In the genomic region with DNA sequence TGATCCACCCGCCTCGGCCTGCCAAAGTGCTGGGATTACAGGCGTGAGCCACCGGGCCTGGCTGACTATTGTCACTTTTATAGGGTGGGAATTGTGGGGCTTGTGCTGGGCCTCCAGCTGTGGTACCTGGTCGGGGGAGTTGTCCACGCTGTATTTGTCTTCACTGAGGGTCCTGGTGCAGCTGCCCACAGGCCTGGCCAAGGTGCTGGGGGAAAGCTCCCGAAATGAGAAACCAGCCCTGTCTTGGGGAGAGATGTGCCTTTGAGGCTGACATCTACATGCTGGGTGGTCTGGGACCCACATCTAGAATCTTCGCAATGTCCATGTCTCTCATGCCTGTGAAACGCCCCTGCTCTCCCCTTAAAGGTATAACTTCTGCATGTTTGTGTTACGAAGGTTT, we compare ENCODE assay signal across 18 cellular contexts. TPM values are rescaled to one million over a fixed set of nuclear protein-coding genes. Genes with fewer than 3 reads are reported as not detected.
DNase-seq lines count a peak whose midpoint lies in the region; ATAC-seq and TF ChIP-seq lines count a peak whose summit lies in the region.
"Had no signal": no experiment of that assay in that cellular context is flagged by ENCODE, and none has a peak within 500 bp of the region (broad histone marks: within the 10 kb centered on the region; RNA-seq: fewer than 3 reads in every experiment).

No MANE protein-coding gene starts in this region.

- no peaks in the 10 kb centered on the region for H3F3A ChIP-seq in neural progenitor cell (ENCODE audit: low read depth)

- no peak overlapping the region for H3K4me3 ChIP-seq in CD8-positive, alpha-beta T cell (ENCODE audit: low read depth, low read length)
- H3K4me3 ChIP-seq in neural progenitor cell, result no peak overlapping the region
- no peak overlapping the region for H3K4me3 ChIP-seq in CD4-positive, alpha-beta memory T cell (ENCODE audit: low read length in 2 of 2)
- H3K4me3 ChIP-seq: psoas muscle, stomach had no signal

- no peak for TF ChIP-seq CTCF in CD8-positive, alpha-beta T cell (IDR thresholded peaks at IDR 0.05)
- TF ChIP-seq CTCF in activated B cell treated with CpG ODN at 0.5 μM for 24 hours (IDR thresholded peaks at IDR 0.05) (no peak), neural progenitor cell (IDR thresholded peaks at IDR 0.05) (no peak)

- H2AFZ ChIP-seq in neural progenitor cell (replicated peaks), result no peak overlapping the region

- no peaks in the 10 kb centered on the region for H3K27me3 ChIP-seq in CD8-positive, alpha-beta T cell (ENCODE audit: insufficient read depth, low read length)
- H3K27me3 ChIP-seq in neural progenitor cell, result no peaks in the 10 kb centered on the region
- no peaks in the 10 kb centered on the region for H3K27me3 ChIP-seq in CD4-positive, alpha-beta memory T cell (ENCODE audit: insufficient read depth, low read length)
- H3K27me3 ChIP-seq: foreskin keratinocyte, stomach had no signal

- no peak overlapping the region for H3K4me2 ChIP-seq in neural progenitor cell

- CTCF ChIA-PET in activated CD8-positive, alpha-beta memory T cell treated with anti-CD3 and anti-CD28 coated beads, Interleukin-2, amount 10 ng/mL, durations not matched to agents 7 days and 5 days (lab: Charles Lee), result interaction anchor here (1.3 to 2.3 kb wide), 8 partner anchors 8 to 199 kb away, joined by 4 to 28 read pairs (median 6); no protein-coding TSS in a partner anchor
- CTCF ChIA-PET in CD8-positive, alpha-beta T cell (lab: Charles Lee), result interaction anchor here (1.2 to 2.9 kb wide), 6 partner anchors 8 to 27 kb away, joined by 3 to 17 read pairs (median 8); no protein-coding TSS in a partner anchor
- CTCF ChIA-PET in activated B cell treated with CpG ODN at 0.5 μM for 24 hours (lab: Charles Lee), result interaction anchor here (1.1 to 1.9 kb wide), 3 partner anchors 17 to 457 kb away, joined by 3 to 12 read pairs (median 4); no protein-coding TSS in a partner anchor
- CTCF ChIA-PET in CD4-positive, alpha-beta memory T cell (lab: Charles Lee; ENCODE audit: partially characterized antibody), result interaction anchor here (1.4 to 2.8 kb wide), 4 partner anchors 18 to 227 kb away, joined by 3 to 15 read pairs (median 6); a partner anchor contains a TSS

- H3K9me3 Mint-ChIP-seq in activated CD8-positive, alpha-beta memory T cell treated with anti-CD3 and anti-CD28 coated beads, Interleukin-2, amount 10 ng/mL, durations not matched to agents 7 days and 5 days (ENCODE audit: low read depth), result no peaks in the 10 kb centered on the region
- H3K9me3 Mint-ChIP-seq in CD8-positive, alpha-beta T cell, result peaks cover 4% of the 10 kb centered on the region
- H3K9me3 Mint-ChIP-seq in activated B cell treated with CpG ODN at 0.5 μM for 24 hours (no peaks in the 10 kb centered on the region), neural progenitor cell (peaks cover 2% of the 10 kb centered on the region)
- peaks cover 0 to 4% (median 2%) of the 10 kb centered on the region in 8 donors for H3K9me3 Mint-ChIP-seq in CD4-positive, alpha-beta memory T cell

- H3K27me3 Mint-ChIP-seq in activated CD8-positive, alpha-beta memory T cell treated with anti-CD3 and anti-CD28 coated beads, Interleukin-2, amount 10 ng/mL, durations not matched to agents 7 days and 5 days, result no peaks in the 10 kb centered on the region
- H3K27me3 Mint-ChIP-seq in CD8-positive, alpha-beta T cell (ENCODE audit: low read depth), result no peaks in the 10 kb centered on the region
- H3K27me3 Mint-ChIP-seq in activated B cell treated with CpG ODN at 0.5 μM for 24 hours (no peaks in the 10 kb centered on the region), neural progenitor cell (ENCODE audit: insufficient read depth, low read depth) (peaks cover 4% of the 10 kb centered on the region)
- H3K27me3 Mint-ChIP-seq in CD4-positive, alpha-beta memory T cell, result no peaks in the 10 kb centered on the region

- no peak overlapping the region for H3K27ac ChIP-seq in CD8-positive, alpha-beta T cell (ENCODE audit: low read depth, low read length)
- no peak overlapping the region for H3K27ac ChIP-seq in neural progenitor cell
- no peak overlapping the region for H3K27ac ChIP-seq in CD4-positive, alpha-beta memory T cell (ENCODE audit: low read depth, low read length)
- H3K27ac ChIP-seq: foreskin keratinocyte, psoas muscle, stomach had no signal

- H3K36me3 Mint-ChIP-seq in activated CD8-positive, alpha-beta memory T cell treated with anti-CD3 and anti-CD28 coated beads, Interleukin-2, amount 10 ng/mL, durations not matched to agents 7 days and 5 days, result peaks cover 38% of the 10 kb centered on the region
- peaks cover 54% of the 10 kb centered on the region for H3K36me3 Mint-ChIP-seq in CD8-positive, alpha-beta T cell
- H3K36me3 Mint-ChIP-seq in activated B cell treated with CpG ODN at 0.5 μM for 24 hours (ENCODE audit: low read depth), result peaks cover 55% of the 10 kb centered on the region
- peaks cover 32% of the 10 kb centered on the region for H3K36me3 Mint-ChIP-seq in neural progenitor cell
- H3K36me3 Mint-ChIP-seq in CD4-positive, alpha-beta memory T cell, result peaks cover 39 to 53% of the 10 kb centered on the region in 2 donors

- POLR2A ChIA-PET in CD8-positive, alpha-beta T cell (lab: Charles Lee), result no interaction called here
- POLR2A ChIA-PET in activated B cell treated with CpG ODN at 0.5 μM for 24 hours (lab: Charles Lee), result no interaction called here
- POLR2A ChIA-PET in CD4-positive, alpha-beta memory T cell (lab: Charles Lee; ENCODE audit: partially characterized antibody), result interaction anchor here (3.6 kb wide), 1 partner anchor 27 kb away, joined by 22 read pairs; no protein-coding TSS in a partner anchor

- H3K4me1 Mint-ChIP-seq in activated CD8-positive, alpha-beta memory T cell treated with anti-CD3 and anti-CD28 coated beads, Interleukin-2, amount 10 ng/mL, durations not matched to agents 7 days and 5 days, result peaks cover 40% of the 10 kb centered on the region
- H3K4me1 Mint-ChIP-seq in CD8-positive, alpha-beta T cell (ENCODE audit: low read depth), result peaks cover 46% of the 10 kb centered on the region
- H3K4me1 Mint-ChIP-seq in activated B cell treated with CpG ODN at 0.5 μM for 24 hours, result peaks cover 34% of the 10 kb centered on the region
- peaks cover 21% of the 10 kb centered on the region for H3K4me1 Mint-ChIP-seq in neural progenitor cell
- peaks cover 27 to 59% (median 40%) of the 10 kb centered on the region in 4 donors for H3K4me1 Mint-ChIP-seq in CD4-positive, alpha-beta memory T cell

- H3K27ac Mint-ChIP-seq in activated CD8-positive, alpha-beta memory T cell treated with anti-CD3 and anti-CD28 coated beads, Interleukin-2, amount 10 ng/mL, durations not matched to agents 7 days and 5 days, result no peak overlapping the region
- H3K27ac Mint-ChIP-seq in CD8-positive, alpha-beta T cell, result no peak overlapping the region
- H3K27ac Mint-ChIP-seq in activated B cell treated with CpG ODN at 0.5 μM for 24 hours (no peak overlapping the region), neural progenitor cell (peak overlapping the region; percentile 1)
- H3K27ac Mint-ChIP-seq in CD4-positive, alpha-beta memory T cell, result peak overlapping the region in 3 of 7 donors; percentile 23 to 84 (median 72)

- peaks cover 28% of the 10 kb centered on the region for H3K36me3 ChIP-seq in CD8-positive, alpha-beta T cell (ENCODE audit: insufficient read depth, low read length)
- no peaks in the 10 kb centered on the region for H3K36me3 ChIP-seq in neural progenitor cell
- peaks cover 38% of the 10 kb centered on the region for H3K36me3 ChIP-seq in CD4-positive, alpha-beta memory T cell (ENCODE audit: insufficient read depth, low read length)

- no peaks in the 10 kb centered on the region for H3K9me3 ChIP-seq in CD8-positive, alpha-beta T cell (ENCODE audit: low read length)
- H3K9me3 ChIP-seq in neural progenitor cell (ENCODE audit: low read depth), result no peaks in the 10 kb centered on the region
- H3K9me3 ChIP-seq in CD4-positive, alpha-beta memory T cell (ENCODE audit: control insufficient read depth in 1 of 2, low read length in 2 of 2), result no peaks in the 10 kb centered on the region
- H3K9me3 ChIP-seq: psoas muscle, stomach had no signal

- no peak for ATAC-seq in activated CD8-positive, alpha-beta memory T cell treated with anti-CD3 and anti-CD28 coated beads, Interleukin-2, amount 10 ng/mL, durations not matched to agents 7 days and 5 days
- ATAC-seq in CD8-positive, alpha-beta T cell, result no peak
- ATAC-seq in activated B cell treated with CpG ODN at 0.5 μM for 24 hours (ENCODE audit: low read depth) (no peak), HG03095 (IDR thresholded peaks at IDR 0.05; ENCODE audit: unreplicated experiment) (no peak)
- ATAC-seq: foreskin keratinocyte, Panc1, psoas muscle had no signal

- no peak overlapping the region for H3K4me3 Mint-ChIP-seq in activated CD8-positive, alpha-beta memory T cell treated with anti-CD3 and anti-CD28 coated beads, Interleukin-2, amount 10 ng/mL, durations not matched to agents 7 days and 5 days
- H3K4me3 Mint-ChIP-seq in CD8-positive, alpha-beta T cell, result peak overlapping the region; percentile 5
- H3K4me3 Mint-ChIP-seq in activated B cell treated with CpG ODN at 0.5 μM for 24 hours (no peak overlapping the region), neural progenitor cell (peak overlapping the region; percentile 42)
- peak overlapping the region in 3 of 8 donors; percentile 24 to 47 (median 25) for H3K4me3 Mint-ChIP-seq in CD4-positive, alpha-beta memory T cell

- peak; percentile 8 for DNase-seq in activated CD8-positive, alpha-beta memory T cell treated with anti-CD3 and anti-CD28 coated beads, Interleukin-2, amount 50 U/mL, for 4 hours
- DNase-seq in activated CD8-positive, alpha-beta memory T cell treated with anti-CD3 and anti-CD28 coated beads, Interleukin-2, amount 10 ng/mL, durations not matched to agents 7 days and 5 days, result no peak
- no peak for DNase-seq in CD8-positive, alpha-beta T cell
- DNase-seq in activated B cell treated with CpG ODN at 0.5 μM for 24 hours (peak; percentile 12), neural progenitor cell (ENCODE audit: low spot score) (no peak), dermis blood vessel endothelial cell (no peak)
- DNase-seq in CD4-positive, alpha-beta memory T cell, result no peak
- DNase-seq: ACHN; activated CD4-positive, alpha-beta T cell treated with anti-CD3 and anti-CD28 coated beads for 1 hour; anterior cingulate cortex; foreskin keratinocyte; KG1; NCI-H2171; NCI-H748 treated with DMSO at 0.1 percent for 48 hours; stomach had no signal

- intact Hi-C loops in CD8-positive, alpha-beta T cell (cut with DNase I, micrococcal nuclease), result loop anchor here (2.0 to 10.0 kb wide), 3 partner anchors 15 to 459 kb away; no protein-coding TSS in a partner anchor
- intact Hi-C loops in activated B cell treated with CpG ODN at 0.5 μM for 24 hours (cut with micrococcal nuclease), result loop anchor here (5.0 kb wide), 2 partner anchors 97 to 227 kb away; no protein-coding TSS in a partner anchor
- intact Hi-C loops in CD4-positive, alpha-beta memory T cell (cut with micrococcal nuclease), result loop anchor here (10.0 kb wide), 1 partner anchor 231 kb away; a partner anchor contains a TSS

- H3K4me1 ChIP-seq in CD8-positive, alpha-beta T cell (ENCODE audit: insufficient read depth, low read length), result peaks cover 26% of the 10 kb centered on the region
- H3K4me1 ChIP-seq in neural progenitor cell, result peaks cover 12% of the 10 kb centered on the region
- H3K4me1 ChIP-seq in CD4-positive, alpha-beta memory T cell (ENCODE audit: insufficient read depth, low read length), result peaks cover 34% of the 10 kb centered on the region

- no peaks in the 10 kb centered on the region for H4K20me1 ChIP-seq in neural progenitor cell (ENCODE audit: low read depth)

- no peak overlapping the region for H3K9ac ChIP-seq in neural progenitor cell

- H3K79me2 ChIP-seq in neural progenitor cell (ENCODE audit: low read depth), result peaks cover 20% of the 10 kb centered on the region

RNA-seq across cellular contexts. Expression of a gene that starts 2.6 kb away (rescaled TPM):
- total RNA-seq in activated CD8-positive, alpha-beta memory T cell treated with anti-CD3 and anti-CD28 coated beads, Interleukin-2, amount 10 ng/mL, durations not matched to agents 7 days and 5 days, result 10 to 100 TPM; 68.2 to 71.2 TPM
- 10 to 100 TPM; 82.2 to 85.2 TPM for total RNA-seq in CD8-positive, alpha-beta T cell
- total RNA-seq in activated B cell treated with CpG ODN at 0.5 μM for 24 hours (75.9 and 79.6 TPM in 2 replicates), neural progenitor cell (ENCODE audit: low replicate concordance) (19.2 and 37.6 TPM in 2 replicates), dermis blood vessel endothelial cell (44.3 and 52.1 TPM in 2 replicates)
- total RNA-seq in CD4-positive, alpha-beta memory T cell, result 10 to 100 TPM; 83.0 to 96.1 TPM
- 10 to 100 TPM; 32.0 to 42.8 TPM for polyA plus RNA-seq in CD4-positive, alpha-beta memory T cell

Comparison
In these comparisons a context has a peak if more than half of its experiments do, and no peak if none do; other contexts are left out.
1. DNase-seq: peak in activated CD8-positive, alpha-beta memory T cell treated with anti-CD3 and anti-CD28 coated beads, Interleukin-2, amount 50 U/mL, for 4 hours (single experiment) and activated B cell treated with CpG ODN at 0.5 μM for 24 hours (single experiment); none in activated CD8-positive, alpha-beta memory T cell treated with anti-CD3 and anti-CD28 coated beads, Interleukin-2, amount 10 ng/mL, durations not matched to agents 7 days and 5 days (single experiment), CD8-positive, alpha-beta T cell (0 of 7), neural progenitor cell (single experiment), dermis blood vessel endothelial cell (single experiment) and CD4-positive, alpha-beta memory T cell (0 of 5).
2. H3K4me3 Mint-ChIP-seq: peak in CD8-positive, alpha-beta T cell (single experiment) and neural progenitor cell (single experiment); none in activated CD8-positive, alpha-beta memory T cell treated with anti-CD3 and anti-CD28 coated beads, Interleukin-2, amount 10 ng/mL, durations not matched to agents 7 days and 5 days (single experiment) and activated B cell treated with CpG ODN at 0.5 μM for 24 hours (single experiment).